10 cellular contexts compared by ENCODE assay signal in the genomic region with DNA sequence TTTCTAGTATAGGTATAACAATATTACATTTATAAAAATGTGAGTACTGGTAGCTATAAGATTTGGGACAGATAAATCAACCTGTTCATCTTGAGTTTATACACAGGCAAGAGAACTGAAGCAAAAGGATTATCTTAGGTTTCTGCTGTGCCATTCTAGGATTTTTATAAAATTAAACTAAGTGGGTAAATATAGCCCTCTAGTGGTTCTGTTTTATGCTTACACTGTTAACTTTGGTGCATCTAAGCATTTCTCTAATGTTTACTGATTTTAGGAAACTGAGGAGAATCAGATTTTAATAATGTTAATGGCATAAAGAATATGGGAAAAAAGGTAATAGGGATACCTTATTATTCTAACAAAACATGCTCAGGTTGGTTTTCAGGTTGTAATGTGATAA. TPM values are rescaled to one million over a fixed set of nuclear protein-coding genes. Genes with fewer than 3 reads are reported as not detected.
DNase-seq lines count a peak whose midpoint lies in the region; ATAC-seq and TF ChIP-seq lines count a peak whose summit lies in the region.
"Had no signal": no experiment of that assay in that cellular context is flagged by ENCODE, and none has a peak within 500 bp of the region (broad histone marks: within the 10 kb centered on the region; RNA-seq: fewer than 3 reads in every experiment).

No MANE protein-coding gene starts in this region.

- no peaks in the 10 kb centered on the region for H3K4me1 Mint-ChIP-seq in HFFc6 (ENCODE audit: low read depth)

- H3K27me3 Mint-ChIP-seq in HFFc6 (ENCODE audit: insufficient read depth): no peaks in the 10 kb centered on the region; the same call in 1 of the 2 replicates

- H3K9me3 ChIP-seq in gastroesophageal sphincter (no peaks in the 10 kb centered on the region), tibial nerve (no peaks in the 10 kb centered on the region)
- H3K9me3 ChIP-seq in effector memory CD4-positive, alpha-beta T cell (ENCODE audit: control insufficient read depth, low read length): no peaks in the 10 kb centered on the region
- H3K9me3 ChIP-seq: BLaER1 had no signal

- 0 out of 2 replicates have a peak, but pooled peaks cover 8% of the 10 kb centered on the region for H3K36me3 Mint-ChIP-seq in HFFc6 (ENCODE audit: low read depth)

- no peak overlapping the region for H3K27ac Mint-ChIP-seq in HFFc6

- no peak for ATAC-seq in gastroesophageal sphincter

- H3K9me3 Mint-ChIP-seq in HFFc6: no peaks in the 10 kb centered on the region

- H3K4me1 ChIP-seq in gastroesophageal sphincter: no peaks in the 10 kb centered on the region
- H3K4me1 ChIP-seq in tibial nerve: no peaks in the 10 kb centered on the region
- no peaks in the 10 kb centered on the region for H3K4me1 ChIP-seq in effector memory CD4-positive, alpha-beta T cell (ENCODE audit: control insufficient read depth, insufficient read depth, low read length, poor library complexity, severe bottlenecking)
- H3K4me1 ChIP-seq: BLaER1 had no signal

- no peak overlapping the region for H3K4me3 ChIP-seq in gastroesophageal sphincter
- H3K4me3 ChIP-seq in tibial nerve: no peak overlapping the region
- H3K4me3 ChIP-seq in effector memory CD4-positive, alpha-beta T cell (ENCODE audit: insufficient read depth, low read depth, low read length, poor library complexity, severe bottlenecking): no peak overlapping the region
- H3K4me3 ChIP-seq: BLaER1 had no signal

- no peak for TF ChIP-seq POLR2A in gastroesophageal sphincter (IDR thresholded peaks at IDR 0.05)
- no peak for TF ChIP-seq POLR2A in tibial nerve (IDR thresholded peaks at IDR 0.05)

- TF ChIP-seq CTCF in HFFc6 (IDR thresholded peaks at IDR 0.05) (peak; percentile 82), gastroesophageal sphincter (IDR thresholded peaks at IDR 0.05) (peak; percentile 20 to 53 (median 46)), tibial nerve (IDR thresholded peaks at IDR 0.05) (peak; percentile 34 to 45 (median 38))

- no peak overlapping the region for H3K4me3 Mint-ChIP-seq in HFFc6

- H3K27ac ChIP-seq in gastroesophageal sphincter: no peak overlapping the region
- no peak overlapping the region for H3K27ac ChIP-seq in tibial nerve
- no peak overlapping the region for H3K27ac ChIP-seq in effector memory CD4-positive, alpha-beta T cell (ENCODE audit: insufficient read depth, low read length, poor library complexity, severe bottlenecking)
- H3K27ac ChIP-seq: BLaER1 had no signal

- DNase-seq in DMS53 (lab: John Stamatoyannopoulos, UW) (peak; percentile 34), DMS53 treated with DMSO at 0.1 percent for 48 hours (lab: John Stamatoyannopoulos, UW; ENCODE audit: unreplicated experiment) (no peak), HFFc6 (peak; percentile 23), SK-MEL-5 (ENCODE audit: low read depth, low spot score) (peak; percentile 28), tibial nerve (ENCODE audit: low spot score in 2 of 2) (no peak), mesenteric fat pad (ENCODE audit: low spot score) (no peak)
- DNase-seq in effector memory CD4-positive, alpha-beta T cell: no peak

- TF ChIP-seq EP300 in gastroesophageal sphincter (IDR thresholded peaks at IDR 0.05): no peak
- no peak for TF ChIP-seq EP300 in tibial nerve (IDR thresholded peaks at IDR 0.05)

- in situ Hi-C loops in SK-MEL-5 (cut with HindIII; ENCODE audit: low pct_unique_long_range_greater_than_20kb, low sequenced_read_pairs): no loop called here

- H3K27me3 ChIP-seq in gastroesophageal sphincter: no peaks in the 10 kb centered on the region
- H3K27me3 ChIP-seq in tibial nerve: no peaks in the 10 kb centered on the region
- no peaks in the 10 kb centered on the region for H3K27me3 ChIP-seq in effector memory CD4-positive, alpha-beta T cell (replicated peaks; ENCODE audit: control insufficient read depth, insufficient read depth, low read length, poor library complexity, severe bottlenecking)
- H3K27me3 ChIP-seq: BLaER1 had no signal

- H3K36me3 ChIP-seq in gastroesophageal sphincter (peaks cover 2 to 47% of the 10 kb centered on the region in 2 donors), tibial nerve (peaks cover 0 to 40% (median 4%) of the 10 kb centered on the region in 3 donors)
- H3K36me3 ChIP-seq in effector memory CD4-positive, alpha-beta T cell (ENCODE audit: control insufficient read depth, insufficient read depth, low read length): peaks cover 22% of the 10 kb centered on the region

RNA-seq across cellular contexts. Expression of a gene that starts 1.1 kb away (rescaled TPM):
- total RNA-seq in HFFc6 (2021; fragmentation: NEBNext Ultra II Directional; extraction: Animal tissue kit (Norgen Biotek cat#: 25700)): not detected
- total RNA-seq in SK-MEL-5 (2014; rRNA removed; shearing (Covaris generic)): not detected in 2 replicates
- polyA plus RNA-seq in SK-MEL-5 (2015; cell fraction: cytosol; rRNA removed): not detected in 2 replicates
- 0.26 and 0.56 TPM in 2 replicates for polyA plus RNA-seq in SK-MEL-5 (2015; cell fraction: nucleus; rRNA removed)
- total RNA-seq in gastroesophageal sphincter (under 1 TPM in 1 of 4 donors, not detected in 3; 0.27 TPM), tibial nerve (under 1 TPM in 1 of 4 donors, not detected in 3; 0.22 TPM), mesenteric fat pad (not detected)
- total RNA-seq: T-helper 1 cell treated with Interleukin-12 subunit alpha and Interleukin-12 subunit beta and Interleukin-4 antibody, amounts not matched to agents 30 ng/mL and 1 ng/mL, for 36 hours had no signal

RNA-seq across cellular contexts. Expression of a gene that starts 11.2 kb away (rescaled TPM):
- total RNA-seq in HFFc6 (2021; fragmentation: NEBNext Ultra II Directional; extraction: Animal tissue kit (Norgen Biotek cat#: 25700)): 10 to 100 TPM; 20.1 to 26.8 (median 24.8) TPM
- total RNA-seq in SK-MEL-5 (2014; rRNA removed; shearing (Covaris generic)): 9.9 and 10.6 TPM in 2 replicates
- 33.6 and 49.9 TPM in 2 replicates for polyA plus RNA-seq in SK-MEL-5 (2015; cell fraction: cytosol; rRNA removed)
- polyA plus RNA-seq in SK-MEL-5 (2015; cell fraction: nucleus; rRNA removed): 7.9 and 20.8 TPM in 2 replicates
- total RNA-seq in gastroesophageal sphincter: 1 to 10 TPM; 3.4 to 9.7 (median 5.1) TPM
- total RNA-seq in tibial nerve: 1 to 10 TPM; 6.3 to 9.0 (median 6.8) TPM
- 15.7 TPM for total RNA-seq in mesenteric fat pad

RNA-seq across cellular contexts. Expression of a gene that starts 21.2 kb away (rescaled TPM):
- under 1 TPM in 1 of 6 experiments, not detected in 5; 0.05 TPM for total RNA-seq in HFFc6 (2021; fragmentation: NEBNext Ultra II Directional; extraction: Animal tissue kit (Norgen Biotek cat#: 25700))
- not detected in 2 replicates for total RNA-seq in SK-MEL-5 (2014; rRNA removed; shearing (Covaris generic))
- not detected in 2 replicates for polyA plus RNA-seq in SK-MEL-5 (2015; cell fraction: cytosol; rRNA removed)
- 0.18 and 0.43 TPM in 2 replicates for polyA plus RNA-seq in SK-MEL-5 (2015; cell fraction: nucleus; rRNA removed)
- under 1 TPM in 1 of 4 donors, not detected in 3; 0.62 TPM for total RNA-seq in gastroesophageal sphincter
- total RNA-seq in tibial nerve: under 1 TPM; 0.21 to 0.60 (median 0.51) TPM
- 0.16 TPM for total RNA-seq in mesenteric fat pad

RNA-seq across cellular contexts. Expression of a gene that starts 24.9 kb away (rescaled TPM):
- total RNA-seq in HFFc6 (2021; fragmentation: NEBNext Ultra II Directional; extraction: Animal tissue kit (Norgen Biotek cat#: 25700)): not detected
- 0.26 and 0.69 TPM in 2 replicates for total RNA-seq in SK-MEL-5 (2014; rRNA removed; shearing (Covaris generic))
- polyA plus RNA-seq in SK-MEL-5 (2015; cell fraction: cytosol; rRNA removed): 1.1 and 2.6 TPM in 2 replicates
- polyA plus RNA-seq in SK-MEL-5 (2015; cell fraction: nucleus; rRNA removed): 7.1 and 11.2 TPM in 2 replicates
- 10 to 100 TPM in 3 of 4 donors, 1 to 10 TPM in 1; 6.8 to 19.5 (median 12.9) TPM for total RNA-seq in gastroesophageal sphincter
- total RNA-seq in tibial nerve: 10 to 100 TPM; 23.7 to 34.3 (median 26.6) TPM
- total RNA-seq in mesenteric fat pad: 21.9 TPM
- total RNA-seq: T-helper 1 cell treated with Interleukin-12 subunit alpha and Interleukin-12 subunit beta and Interleukin-4 antibody, amounts not matched to agents 30 ng/mL and 1 ng/mL, for 36 hours had no signal

Comparison
In these comparisons a context has a peak if more than half of its experiments do, and no peak if none do; other contexts are left out.
1. DNase-seq: peak in DMS53 (single experiment), HFFc6 (single experiment) and SK-MEL-5 (single experiment); none in DMS53 treated with DMSO at 0.1 percent for 48 hours (single experiment), tibial nerve (0 of 2), effector memory CD4-positive, alpha-beta T cell (0 of 3) and mesenteric fat pad (single experiment).
2. Peak in every context shown above with its lines, with median percentiles within 50 percentile points of each other: CTCF ChIP-seq.